8 cellular contexts compared by ENCODE assay signal in the genomic region with DNA sequence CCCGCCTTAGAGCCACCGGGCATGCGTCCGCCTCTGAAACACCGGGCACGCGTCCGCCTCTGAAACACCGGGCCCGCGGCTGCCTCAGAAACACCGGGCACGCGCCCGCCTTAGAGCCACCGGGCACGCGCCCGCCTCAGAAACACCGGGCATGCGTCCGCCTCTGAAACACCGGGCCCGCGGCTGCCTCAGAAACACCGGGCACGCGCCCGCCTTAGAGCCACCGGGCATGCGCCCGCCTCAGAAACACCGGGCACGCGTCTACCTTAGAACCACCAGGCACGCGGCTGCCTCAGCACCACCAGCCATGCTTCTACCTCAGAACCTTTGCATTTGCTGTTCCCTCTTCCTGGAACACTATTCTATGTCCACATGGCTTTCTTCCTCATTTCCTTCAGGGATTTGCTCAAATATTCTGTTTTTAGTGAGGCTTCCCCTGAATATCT. TPM values are rescaled to one million over a fixed set of nuclear protein-coding genes. Genes with fewer than 3 reads are reported as not detected.
DNase-seq lines count a peak whose midpoint lies in the region; ATAC-seq and TF ChIP-seq lines count a peak whose summit lies in the region.
"Not testable (repeated sequence)": the region's sequence is repeated elsewhere in the genome, so short reads cannot be mapped to it uniquely, and the experiment has no call there.

No MANE protein-coding gene starts in this region.

- H3K36me3 ChIP-seq in HCT116 (ENCODE audit: control insufficient read depth in 1 of 2, insufficient read depth in 2 of 2, low read length in 2 of 2); neural progenitor cell: not testable (repeated sequence)

- not testable (repeated sequence) for TF ChIP-seq RAD21 in HCT116 (IDR thresholded peaks at IDR 0.05; ENCODE audit: low read depth)

- not testable (repeated sequence) for H3K4me1 ChIP-seq in HCT116 (ENCODE audit: control insufficient read depth in 1 of 2, insufficient read depth in 2 of 2, low read length in 2 of 2); neural progenitor cell

- BruUV-seq in HCT116 (replicated peaks; lab: Mats Ljungman, UMichigan): not testable (repeated sequence)

- not testable (repeated sequence) for H3K9me2 ChIP-seq in HCT116 (ENCODE audit: insufficient read depth)

- peak overlapping the region; percentile 76 for H3K4me3 Mint-ChIP-seq in activated naive CD4-positive, alpha-beta T cell treated with anti-CD3 and anti-CD28 coated beads, Interleukin-2, amount 10 ng/mL, durations not matched to agents 7 days and 5 days
- H3K4me3 Mint-ChIP-seq in neural progenitor cell: peak overlapping the region; percentile 87

- H3K36me3 Mint-ChIP-seq in activated naive CD4-positive, alpha-beta T cell treated with anti-CD3 and anti-CD28 coated beads, Interleukin-2, amount 10 ng/mL, durations not matched to agents 7 days and 5 days; neural progenitor cell: not testable (repeated sequence)

- CTCF ChIA-PET in HCT116 (lab: Charles Lee); activated naive CD4-positive, alpha-beta T cell treated with anti-CD3 and anti-CD28 coated beads, Interleukin-2, amount 10 ng/mL, durations not matched to agents 7 days and 5 days (lab: Charles Lee): not testable (repeated sequence)

- H3K27ac Mint-ChIP-seq in activated naive CD4-positive, alpha-beta T cell treated with anti-CD3 and anti-CD28 coated beads, Interleukin-2, amount 10 ng/mL, durations not matched to agents 7 days and 5 days: peak overlapping the region; percentile 74
- peak overlapping the region; percentile 88 for H3K27ac Mint-ChIP-seq in neural progenitor cell

- H3K27ac ChIP-seq in HCT116 (ENCODE audit: low read depth, low read length): peak overlapping the region; percentile 29; the same call in 1 of the 2 replicates
- not testable (repeated sequence) for H3K27ac ChIP-seq in neural progenitor cell

- POLR2A ChIA-PET in HCT116 (lab: Charles Lee): not testable (repeated sequence)

- peaks cover 22% of the 10 kb centered on the region for H3F3A ChIP-seq in neural progenitor cell (ENCODE audit: low read depth)

- H3K4me1 Mint-ChIP-seq in activated naive CD4-positive, alpha-beta T cell treated with anti-CD3 and anti-CD28 coated beads, Interleukin-2, amount 10 ng/mL, durations not matched to agents 7 days and 5 days: not testable (repeated sequence)
- H3K4me1 Mint-ChIP-seq in neural progenitor cell: peaks cover 14% of the 10 kb centered on the region

- peaks cover 13% of the 10 kb centered on the region for H3K27me3 Mint-ChIP-seq in activated naive CD4-positive, alpha-beta T cell treated with anti-CD3 and anti-CD28 coated beads, Interleukin-2, amount 10 ng/mL, durations not matched to agents 7 days and 5 days
- not testable (repeated sequence) for H3K27me3 Mint-ChIP-seq in neural progenitor cell (ENCODE audit: insufficient read depth, low read depth)

- H3K27me3 ChIP-seq in HCT116 (ENCODE audit: insufficient read depth, low read length); neural progenitor cell: not testable (repeated sequence)

- H3K4me2 ChIP-seq in HCT116 (ENCODE audit: low read length): peak overlapping the region; percentile 81
- peak overlapping the region; percentile 75 for H3K4me2 ChIP-seq in neural progenitor cell

- TF ChIP-seq POLR2A in HCT116 (IDR thresholded peaks at IDR 0.05; ENCODE audit: borderline replicate concordance, extremely low read depth, insufficient read depth, insufficient read length): not testable (repeated sequence)

- DNase-seq in DMS79 (lab: John Stamatoyannopoulos, UW) (peak; percentile 35), HCT116 (ENCODE audit: low read depth, low spot score) (peak; percentile 23), NCI-H128 (lab: John Stamatoyannopoulos, UW; ENCODE audit: unreplicated experiment) (peak; percentile 28), SKM-1 (lab: John Stamatoyannopoulos, UW; ENCODE audit: unreplicated experiment) (peak; percentile 16), globus pallidus (ENCODE audit: low spot score) (peak; percentile 35), neural progenitor cell (ENCODE audit: low spot score) (peak; percentile 81)
- DNase-seq in activated naive CD4-positive, alpha-beta T cell treated with anti-CD3 and anti-CD28 coated beads, Interleukin-2, amount 10 ng/mL, durations not matched to agents 7 days and 5 days: peak; percentile 71
- DNase-seq in stimulated activated naive CD4-positive, alpha-beta T cell treated with Interleukin-2 at 50 U/mL for 16 hours (lab: John Stamatoyannopoulos, UW): peak; percentile 73

- intact Hi-C loops in HCT116 (cut with micrococcal nuclease): not testable (repeated sequence)

- peak overlapping the region; percentile 84 for H2AFZ ChIP-seq in HCT116 (ENCODE audit: low read depth, low read length, poor library complexity, severe bottlenecking)
- peak overlapping the region; percentile 91 for H2AFZ ChIP-seq in neural progenitor cell (replicated peaks)

- peak overlapping the region; percentile 31 to 52 for H3K4me3 ChIP-seq in HCT116 (replicated peaks in 1 of 2; ENCODE audit: low read depth in 1 of 2, low read length in 2 of 2)
- H3K4me3 ChIP-seq in neural progenitor cell: peak overlapping the region; percentile 49

- not testable (repeated sequence) for H3K9me3 Mint-ChIP-seq in activated naive CD4-positive, alpha-beta T cell treated with anti-CD3 and anti-CD28 coated beads, Interleukin-2, amount 10 ng/mL, durations not matched to agents 7 days and 5 days; neural progenitor cell

- not testable (repeated sequence) for H3K9me3 ChIP-seq in HCT116 (ENCODE audit: control insufficient read depth in 1 of 2, insufficient read depth in 1 of 2, low read depth in 1 of 2, low read length in 2 of 2); neural progenitor cell (ENCODE audit: low read depth)

- peak overlapping the region; percentile 54 for H3K9ac ChIP-seq in HCT116 (ENCODE audit: low read length)
- H3K9ac ChIP-seq in neural progenitor cell: not testable (repeated sequence)

- H3K79me2 ChIP-seq in HCT116 (ENCODE audit: insufficient read depth, low read length); neural progenitor cell (ENCODE audit: low read depth): not testable (repeated sequence)

- ATAC-seq in HCT116: peak; percentile 79

- RAD21 ChIA-PET in HCT116 (lab: Charles Lee; ENCODE audit: low non-redundant PET in 1 of 2, low total read pairs in 2 of 2, uncharacterized antibody in 2 of 2, unreplicated experiment in 2 of 2): not testable (repeated sequence)

- TF ChIP-seq CTCF in HCT116 (IDR thresholded peaks at IDR 0.05 in 2 of 3, conservative IDR thresholded peaks at IDR 0.05 in 1 of 3; ENCODE audit: borderline replicate concordance in 1 of 3, insufficient read depth in 1 of 3, low read depth in 2 of 3, low read length in 2 of 3); neural progenitor cell (IDR thresholded peaks at IDR 0.05): not testable (repeated sequence)

- not testable (repeated sequence) for H4K20me1 ChIP-seq in HCT116 (ENCODE audit: insufficient read depth); neural progenitor cell (ENCODE audit: low read depth)

TF ChIP-seq in HCT116, 20 proteins besides CTCF, POLR2A, EP300 and RAD21:
- TF ChIP-seq TCF7L2 (IDR thresholded peaks at IDR 0.05; ENCODE audit: borderline replicate concordance, extremely low read depth, insufficient read depth, insufficient read length): peak; percentile 21
- TF ChIP-seq, protein P1, sequence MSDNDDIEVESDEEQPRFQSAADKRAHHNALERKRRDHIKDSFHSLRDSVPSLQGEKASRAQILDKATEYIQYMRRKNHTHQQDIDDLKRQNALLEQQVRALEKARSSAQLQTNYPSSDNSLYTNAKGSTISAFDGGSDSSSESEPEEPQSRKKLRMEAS (IDR thresholded peaks at IDR 0.05): peak; percentile 81

RNA-seq across cellular contexts. Expression of a gene that starts 58.4 kb away (rescaled TPM):
- total RNA-seq in HCT116 (2021; ENCODE audit: unreplicated experiment): 43.6 TPM
- 17.2 and 26.3 TPM in 2 replicates for polyA plus RNA-seq in HCT116 (2012)
- total RNA-seq in neural progenitor cell (ENCODE audit: low replicate concordance): 82.2 and 110 TPM in 2 replicates

Comparison
In these comparisons a context has a peak if more than half of its experiments do, and no peak if none do; other contexts are left out.
1. DNase-seq: peak in every context shown above with its lines; median percentile 81 in neural progenitor cell; 73 in stimulated activated naive CD4-positive, alpha-beta T cell treated with Interleukin-2 at 50 U/mL for 16 hours; 71 in activated naive CD4-positive, alpha-beta T cell treated with anti-CD3 and anti-CD28 coated beads, Interleukin-2, amount 10 ng/mL, durations not matched to agents 7 days and 5 days; 35 in DMS79; 35 in globus pallidus; 28 in NCI-H128; 23 in HCT116; 16 in SKM-1.